ENCODE assay signal across 9 cellular contexts in genomic region chr5:172832383-172833315, GRCh38. TPM values are rescaled to one million over a fixed set of nuclear protein-coding genes. Genes with fewer than 3 reads are reported as not detected.
DNase-seq lines count a peak whose midpoint lies in the region; ATAC-seq and TF ChIP-seq lines count a peak whose summit lies in the region.
"Had no signal": no experiment of that assay in that cellular context is flagged by ENCODE, and none has a peak within 500 bp of the region (broad histone marks: within the 10 kb centered on the region; RNA-seq: fewer than 3 reads in every experiment).

No MANE protein-coding gene starts in this region.

- no peak for ATAC-seq in HG03469 (IDR thresholded peaks at IDR 0.05; ENCODE audit: unreplicated experiment)

- no peaks in the 10 kb centered on the region for H3K9me3 ChIP-seq in parathyroid adenoma (ENCODE audit: control insufficient read depth, low read length)

- no peaks in the 10 kb centered on the region for H3K79me2 ChIP-seq in parathyroid adenoma

- H3K4me3 ChIP-seq in NB4 (ENCODE audit: low read depth, low read length), result no peak overlapping the region
- H3K4me3 ChIP-seq in parathyroid adenoma (ENCODE audit: low read depth, low read length), result no peak overlapping the region

- H3K27me3 Mint-ChIP-seq in endothelial cell (ENCODE audit: unreplicated experiment), result peaks cover 4% of the 10 kb centered on the region

- no peak overlapping the region for H3K4me2 ChIP-seq in parathyroid adenoma (ENCODE audit: low read length)

- H3K4me3 Mint-ChIP-seq in endothelial cell (ENCODE audit: unreplicated experiment), result peak overlapping the region; percentile 45

- H2AFZ ChIP-seq in parathyroid adenoma, result peak overlapping the region; percentile 95

- no peaks in the 10 kb centered on the region for H3K27me3 ChIP-seq in parathyroid adenoma (ENCODE audit: control insufficient read depth, insufficient read depth, low read length)

- H3K9me3 Mint-ChIP-seq in endothelial cell (ENCODE audit: unreplicated experiment), result no peaks in the 10 kb centered on the region

- H3K27ac Mint-ChIP-seq in endothelial cell (ENCODE audit: unreplicated experiment), result no peak overlapping the region

- DNase-seq in NB4 (ENCODE audit: low read depth) (peak; percentile 40), endothelial cell (ENCODE audit: low spot score) (no peak), SW 1271 (lab: John Stamatoyannopoulos, UW) (no peak), Ammon's horn (ENCODE audit: low spot score) (no peak), iPS-NIHi7 (ENCODE audit: extremely low spot score) (no peak)
- DNase-seq: NCI-H226 had no signal

- H3K36me3 Mint-ChIP-seq in endothelial cell (ENCODE audit: low read depth, unreplicated experiment), result peaks cover 6% of the 10 kb centered on the region

- H3K36me3 ChIP-seq in parathyroid adenoma (ENCODE audit: control insufficient read depth, insufficient read depth, low read length), result no peaks in the 10 kb centered on the region

- H3K4me1 Mint-ChIP-seq in endothelial cell (ENCODE audit: unreplicated experiment), result peaks cover 9% of the 10 kb centered on the region

- TF ChIP-seq POLR2A in NB4 (IDR thresholded peaks at IDR 0.05; ENCODE audit: extremely low read depth, insufficient read length), result no peak

- H3K9ac ChIP-seq in parathyroid adenoma, result no peak overlapping the region

- H3K27ac ChIP-seq in C4-2B (peak overlapping the region; percentile 95; the same call in 1 of the 2 replicates), parathyroid adenoma (peak overlapping the region; percentile 82)

- H3K4me1 ChIP-seq in parathyroid adenoma, result peaks cover 17% of the 10 kb centered on the region

- TF ChIP-seq CTCF in C4-2B (conservative IDR thresholded peaks at IDR 0.05) (no peak), NB4 (IDR thresholded peaks at IDR 0.05; ENCODE audit: low read depth, low read length) (no peak), endothelial cell (IDR thresholded peaks at IDR 0.05; ENCODE audit: unreplicated experiment) (no peak), parathyroid adenoma (IDR thresholded peaks at IDR 0.05) (no peak)

RNA-seq across cellular contexts. Expression of gene ERGIC1, which starts 1.4 kb away (rescaled TPM):
- 67.1 TPM for total RNA-seq in endothelial cell (ENCODE audit: unreplicated experiment)
